Comparison of ENCODE assay signal across 1 cellular context in the genomic region with DNA sequence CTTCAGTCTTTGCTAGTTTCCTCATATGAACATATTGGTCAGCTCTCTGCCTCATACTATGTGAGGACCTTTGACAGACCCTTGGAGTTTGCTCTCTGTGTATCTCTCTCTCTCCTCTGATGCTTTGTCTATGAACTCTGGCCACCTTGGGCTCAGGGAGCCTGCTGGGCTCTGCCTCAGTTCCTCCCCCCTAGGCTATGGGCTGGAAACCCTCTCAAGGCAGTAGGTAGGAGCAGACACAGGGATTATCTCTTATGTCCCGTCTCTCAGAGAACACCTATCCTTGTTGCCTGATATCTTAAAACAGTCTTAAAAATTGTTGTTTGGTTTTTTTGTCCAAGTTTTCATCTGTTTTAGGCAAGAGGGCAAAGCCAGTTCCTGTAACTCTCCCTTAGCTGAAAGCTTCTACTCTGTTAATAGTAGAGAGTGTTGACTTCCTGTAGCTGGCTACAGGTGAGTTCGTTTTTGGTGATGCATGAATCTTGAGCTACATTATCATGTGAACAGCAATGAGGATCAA.
TF ChIP-seq lines count a peak whose summit lies in the region.

No MANE protein-coding gene starts in this region.

TF ChIP-seq in K562, 482 proteins besides CTCF, POLR2A, EP300 and RAD21:
- TF ChIP-seq PHF8 (IDR thresholded peaks at IDR 0.05; ENCODE audit: borderline replicate concordance, low read length) (no peak), ATF3 (IDR thresholded peaks at IDR 0.05) (no peak), ATF3 (CRISPR knock-in tag; conservative IDR thresholded peaks at IDR 0.05) (no peak), SRF (CRISPR knock-in tag; IDR thresholded peaks at IDR 0.05) (no peak), NR1H2 (CRISPR knock-in tag; IDR thresholded peaks at IDR 0.05) (no peak), RBM39 (optimal IDR thresholded peaks at IDR 0.05; ENCODE audit: low read depth, low read length) (no peak), E2F5 (CRISPR knock-in tag; IDR thresholded peaks at IDR 0.05) (no peak), ZNF224 (CRISPR knock-in tag; IDR thresholded peaks at IDR 0.05) (no peak), ARHGAP35 (IDR thresholded peaks at IDR 0.05; ENCODE audit: partially characterized antibody) (no peak), EWSR1 (IDR thresholded peaks at IDR 0.05; ENCODE audit: borderline replicate concordance, low read depth, partially characterized antibody) (peak; percentile 68), ZHX1 (conservative IDR thresholded peaks at IDR 0.05; ENCODE audit: low read length) (no peak), ZSCAN32 (CRISPR knock-in tag; IDR thresholded peaks at IDR 0.05) (no peak)
- TF ChIP-seq, protein P1, sequence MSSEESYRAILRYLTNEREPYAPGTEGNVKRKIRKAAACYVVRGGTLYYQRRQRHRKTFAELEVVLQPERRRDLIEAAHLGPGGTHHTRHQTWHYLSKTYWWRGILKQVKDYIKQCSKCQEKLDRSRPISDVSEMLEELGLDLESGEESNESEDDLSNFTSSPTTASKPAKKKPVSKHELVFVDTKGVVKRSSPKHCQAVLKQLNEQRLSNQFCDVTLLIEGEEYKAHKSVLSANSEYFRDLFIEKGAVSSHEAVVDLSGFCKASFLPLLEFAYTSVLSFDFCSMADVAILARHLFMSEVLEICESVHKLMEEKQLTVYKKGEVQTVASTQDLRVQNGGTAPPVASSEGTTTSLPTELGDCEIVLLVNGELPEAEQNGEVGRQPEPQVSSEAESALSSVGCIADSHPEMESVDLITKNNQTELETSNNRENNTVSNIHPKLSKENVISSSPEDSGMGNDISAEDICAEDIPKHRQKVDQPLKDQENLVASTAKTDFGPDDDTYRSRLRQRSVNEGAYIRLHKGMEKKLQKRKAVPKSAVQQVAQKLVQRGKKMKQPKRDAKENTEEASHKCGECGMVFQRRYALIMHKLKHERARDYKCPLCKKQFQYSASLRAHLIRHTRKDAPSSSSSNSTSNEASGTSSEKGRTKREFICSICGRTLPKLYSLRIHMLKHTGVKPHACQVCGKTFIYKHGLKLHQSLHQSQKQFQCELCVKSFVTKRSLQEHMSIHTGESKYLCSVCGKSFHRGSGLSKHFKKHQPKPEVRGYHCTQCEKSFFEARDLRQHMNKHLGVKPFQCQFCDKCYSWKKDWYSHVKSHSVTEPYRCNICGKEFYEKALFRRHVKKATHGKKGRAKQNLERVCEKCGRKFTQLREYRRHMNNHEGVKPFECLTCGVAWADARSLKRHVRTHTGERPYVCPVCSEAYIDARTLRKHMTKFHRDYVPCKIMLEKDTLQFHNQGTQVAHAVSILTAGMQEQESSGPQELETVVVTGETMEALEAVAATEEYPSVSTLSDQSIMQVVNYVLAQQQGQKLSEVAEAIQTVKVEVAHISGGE (CRISPR knock-in tag; IDR thresholded peaks at IDR 0.05): peak in 1 of 3 experiments; percentile 92; a peak in 2 of 6 replicates
TF ChIP-seq in K562: peak in this region for 2.
